ENCODE assay signal across 8 cellular contexts in genomic region chr16:22191966-22192260, GRCh38. TPM values are rescaled to one million over a fixed set of nuclear protein-coding genes. Genes with fewer than 3 reads are reported as not detected.
DNase-seq lines count a peak whose midpoint lies in the region; ATAC-seq and TF ChIP-seq lines count a peak whose summit lies in the region.

No MANE protein-coding gene starts in this region.

- H3K9me3 Mint-ChIP-seq in HFFc6, result no peaks in the 10 kb centered on the region; the same call in 1 of the 2 replicates
- peaks cover 8% of the 10 kb centered on the region for H3K9me3 Mint-ChIP-seq in activated CD8-positive, alpha-beta T cell treated with anti-CD3 and anti-CD28 coated beads for 36 hours

- POLR2A ChIA-PET in activated CD8-positive, alpha-beta T cell treated with anti-CD3 and anti-CD28 coated beads for 36 hours (lab: Charles Lee), result interaction anchor here (1.0 to 8.7 kb wide), 9 partner anchors 10 to 184 kb away, joined by 3 to 113 read pairs (median 4); partner anchors contain the start of genes EEF2K, MOSMO and POLR3E

- TF ChIP-seq CTCF in HFFc6 (IDR thresholded peaks at IDR 0.05), result no peak
- no peak for TF ChIP-seq CTCF in activated CD8-positive, alpha-beta T cell treated with anti-CD3 and anti-CD28 coated beads for 36 hours (IDR thresholded peaks at IDR 0.05)
- no peak for TF ChIP-seq CTCF in esophagus squamous epithelium (IDR thresholded peaks at IDR 0.05)

- CTCF ChIA-PET in activated CD8-positive, alpha-beta T cell treated with anti-CD3 and anti-CD28 coated beads for 36 hours (lab: Charles Lee), result interaction anchor here (1.4 to 5.9 kb wide), 5 partner anchors 14 to 185 kb away, joined by 5 to 37 read pairs (median 8); partner anchors contain the start of genes EEF2K and POLR3E

- H3K4me1 ChIP-seq in ACC112 (ENCODE audit: control insufficient read depth, insufficient read depth, low read length, unreplicated experiment) (peaks cover 19% of the 10 kb centered on the region), esophagus squamous epithelium (peaks cover 19 to 69% (median 34%) of the 10 kb centered on the region in 3 donors)

- peaks cover 53% of the 10 kb centered on the region for H3K4me1 Mint-ChIP-seq in HFFc6 (ENCODE audit: low read depth)
- peaks cover 61% of the 10 kb centered on the region for H3K4me1 Mint-ChIP-seq in activated CD8-positive, alpha-beta T cell treated with anti-CD3 and anti-CD28 coated beads for 36 hours (ENCODE audit: low read depth)

- ATAC-seq in activated CD8-positive, alpha-beta T cell treated with anti-CD3 and anti-CD28 coated beads for 36 hours, result no peak
- no peak for ATAC-seq in HG03565 (IDR thresholded peaks at IDR 0.05; ENCODE audit: unreplicated experiment)

- no peaks in the 10 kb centered on the region for H3K36me3 ChIP-seq in ACC112 (ENCODE audit: insufficient read depth, low read length)
- no peaks in the 10 kb centered on the region for H3K36me3 ChIP-seq in esophagus squamous epithelium

- H3K27ac ChIP-seq in ACC112 (ENCODE audit: low read depth, low read length), result peak overlapping the region; percentile 90
- peak overlapping the region; percentile 96 to 99 (median 98) for H3K27ac ChIP-seq in esophagus squamous epithelium

- peak overlapping the region; percentile 100 for H3K27ac Mint-ChIP-seq in HFFc6
- peak overlapping the region; percentile 100 for H3K27ac Mint-ChIP-seq in activated CD8-positive, alpha-beta T cell treated with anti-CD3 and anti-CD28 coated beads for 36 hours

- H3K36me3 Mint-ChIP-seq in HFFc6 (ENCODE audit: low read depth), result no peaks in the 10 kb centered on the region
- H3K36me3 Mint-ChIP-seq in activated CD8-positive, alpha-beta T cell treated with anti-CD3 and anti-CD28 coated beads for 36 hours (ENCODE audit: low read depth), result peaks cover 12% of the 10 kb centered on the region

- no peak for TF ChIP-seq POLR2A in esophagus squamous epithelium (IDR thresholded peaks at IDR 0.05)

- DNase-seq in HFFc6, result no peak
- DNase-seq in activated CD8-positive, alpha-beta T cell treated with anti-CD3 and anti-CD28 coated beads for 36 hours, result peak; percentile 69
- DNase-seq in esophagus squamous epithelium (lab: John Stamatoyannopoulos, UW), result no peak
- DNase-seq in retina, result peak; percentile 30
- no peak for DNase-seq in NCI-H187 (lab: John Stamatoyannopoulos, UW)
- no peak for DNase-seq in cortex of kidney (lab: John Stamatoyannopoulos, UW)

- H3K4me3 ChIP-seq in ACC112 (ENCODE audit: low read depth, low read length), result peak overlapping the region; percentile 72
- peak overlapping the region; percentile 38 to 76 (median 66) for H3K4me3 ChIP-seq in esophagus squamous epithelium

- peak overlapping the region; percentile 96 for H3K4me3 Mint-ChIP-seq in HFFc6
- H3K4me3 Mint-ChIP-seq in activated CD8-positive, alpha-beta T cell treated with anti-CD3 and anti-CD28 coated beads for 36 hours, result peak overlapping the region; percentile 94

- no peaks in the 10 kb centered on the region for H3K9me3 ChIP-seq in esophagus squamous epithelium

- no peaks in the 10 kb centered on the region for H3K79me2 ChIP-seq in ACC112 (ENCODE audit: control insufficient read depth, insufficient read depth, low read length, unreplicated experiment)

- H3K27me3 Mint-ChIP-seq in HFFc6 (ENCODE audit: insufficient read depth), result peaks cover 4% of the 10 kb centered on the region
- H3K27me3 Mint-ChIP-seq in activated CD8-positive, alpha-beta T cell treated with anti-CD3 and anti-CD28 coated beads for 36 hours, result peaks cover 2% of the 10 kb centered on the region

- WGBS in esophagus squamous epithelium, 2 donors, result 11 to 20% methylated on average over 3 of the region's 3 CpGs

- intact Hi-C loops in activated CD8-positive, alpha-beta T cell treated with anti-CD3 and anti-CD28 coated beads for 36 hours (cut with micrococcal nuclease), result no loop called here
- intact Hi-C loops in esophagus squamous epithelium (cut with DNase I), result no loop called here

- H2AFZ ChIP-seq in ACC112 (ENCODE audit: low read length, unreplicated experiment), result peak overlapping the region; percentile 27

- no peaks in the 10 kb centered on the region for H3K27me3 ChIP-seq in ACC112 (ENCODE audit: insufficient read depth, low read length)
- H3K27me3 ChIP-seq in esophagus squamous epithelium, result no peaks in the 10 kb centered on the region

RNA-seq across cellular contexts. Expression of gene EEF2K, which starts 14.2 kb away (rescaled TPM):
- total RNA-seq in HFFc6 (2021; fragmentation: NEBNext Ultra II Directional; extraction: Animal tissue kit (Norgen Biotek cat#: 25700)), result 10 to 100 TPM; 21.5 to 26.6 (median 23.5) TPM
- 10 to 100 TPM; 28.6 to 31.2 TPM for total RNA-seq in activated CD8-positive, alpha-beta T cell treated with anti-CD3 and anti-CD28 coated beads for 36 hours
- total RNA-seq in esophagus squamous epithelium, result 10 to 100 TPM; 10.6 to 26.9 (median 16.2) TPM

RNA-seq across cellular contexts. Expression of gene SDR42E2, which starts 29.6 kb away (rescaled TPM):
- not detected for total RNA-seq in HFFc6 (2021; fragmentation: NEBNext Ultra II Directional; extraction: Animal tissue kit (Norgen Biotek cat#: 25700))
- total RNA-seq in activated CD8-positive, alpha-beta T cell treated with anti-CD3 and anti-CD28 coated beads for 36 hours, result under 1 TPM in 1 of 2 experiments, not detected in 1; 0.14 TPM
- total RNA-seq in esophagus squamous epithelium, result not detected

Comparison
In these comparisons a context has a peak if more than half of its experiments do, and no peak if none do; other contexts are left out.
1. DNase-seq: peak in activated CD8-positive, alpha-beta T cell treated with anti-CD3 and anti-CD28 coated beads for 36 hours (single experiment) and retina (single experiment); none in HFFc6 (single experiment), esophagus squamous epithelium (single experiment), NCI-H187 (0 of 2) and cortex of kidney (single experiment).